In the genomic region with DNA sequence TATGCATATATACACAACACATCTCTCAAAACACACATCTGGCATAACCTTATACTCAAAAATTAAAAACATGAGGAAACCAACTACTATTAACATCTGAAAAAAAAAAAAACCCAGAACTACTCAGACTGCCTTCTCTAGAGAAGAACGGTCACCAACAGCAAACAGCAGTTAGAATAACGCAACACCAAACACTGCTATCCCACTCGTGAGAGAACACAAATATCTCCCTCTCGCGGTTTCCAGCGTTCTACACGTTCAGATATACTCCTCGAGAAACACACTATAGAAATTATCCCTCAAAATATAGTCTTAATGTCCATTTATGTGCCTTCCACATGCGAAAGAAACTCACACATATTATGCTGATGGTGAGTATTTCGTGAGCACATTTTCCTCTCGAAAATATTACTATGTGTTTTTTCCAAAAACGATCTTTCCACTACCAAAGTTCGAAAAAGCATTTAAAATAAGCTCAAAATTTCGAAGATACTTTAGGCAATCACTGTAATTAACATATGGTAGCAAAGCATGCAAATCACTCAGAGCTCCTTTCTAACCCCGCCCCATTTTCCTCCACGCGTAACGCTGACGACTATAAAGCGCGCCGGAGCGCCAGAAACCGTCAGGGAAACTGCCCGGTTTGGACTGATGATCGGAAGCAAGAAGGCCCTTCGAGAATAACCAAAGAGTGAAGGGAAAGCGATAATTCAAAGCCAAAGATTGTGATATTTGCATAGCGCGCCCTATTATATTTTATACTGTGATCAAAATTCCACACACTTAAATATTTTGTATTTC, we compare ENCODE assay signal across 8 cellular contexts.
A peak's percentile ranks its signal among the peaks of the same experiment; 100 is the strongest.
DNase-seq lines count a peak whose midpoint lies in the region; ATAC-seq and TF ChIP-seq lines count a peak whose summit lies in the region.

No MANE protein-coding gene starts in this region.

- POLR2A ChIA-PET in naive thymus-derived CD8-positive, alpha-beta T cell (lab: Charles Lee), result interaction anchor here (0.5 to 2.6 kb wide), 26 partner anchors 9 to 1868 kb away, joined by 3 to 23 read pairs (median 4); partner anchors contain the start of genes MKS1, MTMR4, PRR11 and RAD51C

- H3F3A ChIP-seq in DOHH2 (ENCODE audit: control insufficient read depth, insufficient read depth), result peaks cover 17% of the 10 kb centered on the region

- H3K27me3 ChIP-seq in DOHH2 (ENCODE audit: control insufficient read depth, low read length), result no peaks in the 10 kb centered on the region

- H3K36me3 Mint-ChIP-seq in naive thymus-derived CD8-positive, alpha-beta T cell, result no peaks in the 10 kb centered on the region
- no peaks in the 10 kb centered on the region for H3K36me3 Mint-ChIP-seq in stimulated activated memory B cell treated with anti-CD40 and anti-IgM and Interleukin-4, amounts not matched to agents 10 μg/mL and 1 μg/mL and 100 μg/mL, for 72 hours

- no peaks in the 10 kb centered on the region; the same call in 1 of the 2 replicates for H3K9me2 ChIP-seq in DOHH2 (replicated peaks; ENCODE audit: control insufficient read depth, low read length)

- H3K4me2 ChIP-seq in DOHH2 (ENCODE audit: low read length), result peak overlapping the region; percentile 81

- TF ChIP-seq CTCF in DOHH2 (IDR thresholded peaks at IDR 0.05; ENCODE audit: low read depth, low read length, poor library complexity, severe bottlenecking) (no peak), fibroblast of pulmonary artery (IDR thresholded peaks at IDR 0.05; ENCODE audit: low read length, missing control alignments) (peak; percentile 29)

- H3K27ac ChIP-seq in DOHH2 (ENCODE audit: low read depth, low read length) (peak overlapping the region; percentile 70), KOPT-K1 (ENCODE audit: low read depth, low read length, poor library complexity, severe bottlenecking) (peak overlapping the region; percentile 85)

- H3K4me3 ChIP-seq in DOHH2 (ENCODE audit: low read length) (peak overlapping the region; percentile 71), fibroblast of pulmonary artery (replicated peaks; ENCODE audit: low read depth, low read length) (peak overlapping the region; percentile 52)

- no peak overlapping the region for H3K27ac Mint-ChIP-seq in naive thymus-derived CD8-positive, alpha-beta T cell
- no peak overlapping the region for H3K27ac Mint-ChIP-seq in stimulated activated memory B cell treated with anti-CD40 and anti-IgM and Interleukin-4, amounts not matched to agents 10 μg/mL and 1 μg/mL and 100 μg/mL, for 72 hours

- H3K27me3 Mint-ChIP-seq in naive thymus-derived CD8-positive, alpha-beta T cell, result no peaks in the 10 kb centered on the region
- H3K27me3 Mint-ChIP-seq in stimulated activated memory B cell treated with anti-CD40 and anti-IgM and Interleukin-4, amounts not matched to agents 10 μg/mL and 1 μg/mL and 100 μg/mL, for 72 hours, result no peaks in the 10 kb centered on the region

- peaks cover 0 to 2% (median 0%) of the 10 kb centered on the region in 9 donors for H3K9me3 Mint-ChIP-seq in naive thymus-derived CD8-positive, alpha-beta T cell
- H3K9me3 Mint-ChIP-seq in stimulated activated memory B cell treated with anti-CD40 and anti-IgM and Interleukin-4, amounts not matched to agents 10 μg/mL and 1 μg/mL and 100 μg/mL, for 72 hours, result no peaks in the 10 kb centered on the region

- H3K79me2 ChIP-seq in DOHH2 (ENCODE audit: control insufficient read depth, low read length), result no peaks in the 10 kb centered on the region; the same call in 1 of the 2 replicates

- H3K36me3 ChIP-seq in DOHH2 (ENCODE audit: control insufficient read depth, low read length), result no peaks in the 10 kb centered on the region
- H3K36me3 ChIP-seq in KOPT-K1 (ENCODE audit: insufficient read depth, low read length), result no peaks in the 10 kb centered on the region

- H3K9me3 ChIP-seq in DOHH2 (ENCODE audit: control insufficient read depth, insufficient read depth, low read length) (no peaks in the 10 kb centered on the region), KOPT-K1 (ENCODE audit: insufficient read depth, low read length, poor library complexity, severe bottlenecking) (no peaks in the 10 kb centered on the region)

- H3K4me3 Mint-ChIP-seq in naive thymus-derived CD8-positive, alpha-beta T cell, result no peak overlapping the region
- no peak overlapping the region for H3K4me3 Mint-ChIP-seq in stimulated activated memory B cell treated with anti-CD40 and anti-IgM and Interleukin-4, amounts not matched to agents 10 μg/mL and 1 μg/mL and 100 μg/mL, for 72 hours

- peak; percentile 79 for ATAC-seq in GM21825 (IDR thresholded peaks at IDR 0.05; ENCODE audit: unreplicated experiment)
- ATAC-seq in naive thymus-derived CD8-positive, alpha-beta T cell, result peak; percentile 89 to 90
- peak; percentile 96 for ATAC-seq in stimulated activated memory B cell treated with anti-CD40 and anti-IgM and Interleukin-4, amounts not matched to agents 10 μg/mL and 1 μg/mL and 100 μg/mL, for 72 hours

- DNase-seq in RKO (ENCODE audit: low spot score) (peak; percentile 97), fibroblast of pulmonary artery (ENCODE audit: low read depth) (peak; percentile 100)
- DNase-seq in activated T-helper 1 cell treated with anti-CD3 and anti-CD28 coated beads, Interleukin-2, amount 50 U/mL, for 16 hours (ENCODE audit: low read depth in 1 of 2, low spot score in 1 of 2), result peak; percentile 86 to 87
- DNase-seq in naive thymus-derived CD8-positive, alpha-beta T cell, result peak; percentile 73 to 97 (median 93)

- peaks cover 0 to 8% (median 0%) of the 10 kb centered on the region in 4 donors for H3K4me1 Mint-ChIP-seq in naive thymus-derived CD8-positive, alpha-beta T cell
- no peaks in the 10 kb centered on the region for H3K4me1 Mint-ChIP-seq in stimulated activated memory B cell treated with anti-CD40 and anti-IgM and Interleukin-4, amounts not matched to agents 10 μg/mL and 1 μg/mL and 100 μg/mL, for 72 hours

- no peaks in the 10 kb centered on the region for H4K20me1 ChIP-seq in DOHH2 (ENCODE audit: control insufficient read depth, insufficient read depth, low read depth, low read length)

- peaks cover 19% of the 10 kb centered on the region for H3K4me1 ChIP-seq in DOHH2 (ENCODE audit: control insufficient read depth, low read length)

Comparison
In these comparisons a context has a peak if more than half of its experiments do, and no peak if none do; other contexts are left out.
1. Peak in every context shown above with its lines: DNase-seq, ATAC-seq, H3K4me3 ChIP-seq and H3K27ac ChIP-seq.